Comparison of ENCODE assay signal across 8 cellular contexts in the genomic region with DNA sequence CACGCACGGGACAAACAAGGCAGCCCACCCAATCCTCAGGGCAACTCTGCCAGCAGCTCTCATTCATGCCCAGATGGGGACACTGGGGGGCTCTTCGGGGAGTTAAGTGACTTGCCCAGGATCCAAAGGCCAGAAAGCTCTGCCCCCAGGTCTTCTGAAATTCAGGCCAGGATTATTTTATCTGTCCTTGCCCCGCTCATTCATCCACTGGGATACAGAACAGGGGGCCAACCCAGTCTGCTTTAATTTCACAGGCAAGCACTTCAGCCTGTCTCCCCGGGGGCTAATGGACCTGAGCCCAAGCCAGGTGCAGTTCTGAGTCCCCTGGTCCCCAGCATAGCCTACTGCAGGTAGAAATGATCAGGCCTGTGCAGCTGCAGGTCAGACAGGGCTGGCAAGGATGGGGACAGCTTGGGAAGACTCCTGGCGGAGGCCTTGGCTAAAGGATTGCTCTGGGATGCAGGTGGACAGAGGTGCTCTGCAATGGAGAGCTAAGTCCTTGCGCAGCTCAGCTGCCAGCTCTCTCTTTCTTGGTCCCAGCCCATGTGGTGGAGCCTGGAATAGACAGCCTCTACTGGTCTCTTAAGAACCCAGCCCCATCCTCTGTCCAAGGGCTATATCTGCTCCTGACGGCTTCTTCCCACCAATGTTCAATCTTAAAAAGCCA. TPM values are rescaled to one million over a fixed set of nuclear protein-coding genes. Genes with fewer than 3 reads are reported as not detected.
DNase-seq lines count a peak whose midpoint lies in the region; ATAC-seq and TF ChIP-seq lines count a peak whose summit lies in the region.

No MANE protein-coding gene starts in this region.

- intact Hi-C loops in CD8-positive, alpha-beta T cell (cut with DNase I, micrococcal nuclease) = no loop called here
- intact Hi-C loops in gastrocnemius medialis (cut with DNase I; ENCODE audit: low total_unique reads) = no loop called here

- peaks cover 17% of the 10 kb centered on the region for H3K36me3 Mint-ChIP-seq in CD8-positive, alpha-beta T cell

- H3K4me2 ChIP-seq in MM.1S (ENCODE audit: low read depth, low read length) = peak overlapping the region; percentile 91

- in situ Hi-C loops in gastrocnemius medialis (cut with MboI; ENCODE audit: low sequenced_read_pairs in 4 of 4) = loop anchor here in 3 of 4 donors (10.0 kb wide), 3 partner anchors 137 to 187 kb away; partner anchors contain the start of gene CES3 (in 1 of the 3)

- no peak for ATAC-seq in CD8-positive, alpha-beta T cell
- no peak for ATAC-seq in gastrocnemius medialis

- peak overlapping the region; percentile 74 for H3K4me3 Mint-ChIP-seq in CD8-positive, alpha-beta T cell

- no peak overlapping the region for H3K4me3 ChIP-seq in CD8-positive, alpha-beta T cell (ENCODE audit: low read depth, low read length)
- H3K4me3 ChIP-seq in MM.1S (ENCODE audit: low read length) (peak overlapping the region; percentile 77), choroid plexus epithelial cell (ENCODE audit: low read depth, low read length) (peak overlapping the region; percentile 79), neuron (ENCODE audit: low read length) (peak overlapping the region; percentile 46), gastrocnemius medialis (peak overlapping the region in 1 of 4 donors; percentile 60)

- H3F3A ChIP-seq in MM.1S (ENCODE audit: insufficient read depth, low read length) = peaks cover 13% of the 10 kb centered on the region; the same call in 1 of the 2 replicates

- H4K20me1 ChIP-seq in MM.1S (ENCODE audit: insufficient read depth, low read length) = no peaks in the 10 kb centered on the region

- 0 out of 2 replicates have a peak, but pooled peaks cover 6% of the 10 kb centered on the region for H3K79me2 ChIP-seq in MM.1S (ENCODE audit: low read length)

- H3K27ac Mint-ChIP-seq in CD8-positive, alpha-beta T cell = no peak overlapping the region

- peaks cover 28% of the 10 kb centered on the region for H3K4me1 Mint-ChIP-seq in CD8-positive, alpha-beta T cell (ENCODE audit: low read depth)

- DNase-seq in CD8-positive, alpha-beta T cell = no peak
- DNase-seq in MM.1S (no peak), choroid plexus epithelial cell (ENCODE audit: low read depth) (no peak), putamen (ENCODE audit: low spot score) (no peak), gastrocnemius medialis (no peak), H4 (ENCODE audit: low spot score) (no peak), activated gamma-delta T cell treated with Interleukin-2 at 50 U/mL for 16 hours (no peak)

- CTCF ChIA-PET in CD8-positive, alpha-beta T cell (lab: Charles Lee) = interaction anchor here (0.7 to 5.3 kb wide), 7 partner anchors 11 to 175 kb away, joined by 3 to 79 read pairs (median 4); no protein-coding TSS in a partner anchor

- no peaks in the 10 kb centered on the region for H3K36me3 ChIP-seq in CD8-positive, alpha-beta T cell (ENCODE audit: insufficient read depth, low read length)
- H3K36me3 ChIP-seq in MM.1S (replicated peaks; ENCODE audit: insufficient read depth, low read length) = no peaks in the 10 kb centered on the region
- peaks cover 24% of the 10 kb centered on the region for H3K36me3 ChIP-seq in neuron (ENCODE audit: insufficient read depth, low read length)
- H3K36me3 ChIP-seq in gastrocnemius medialis = peaks cover 0 to 23% of the 10 kb centered on the region in 2 donors

- H3K27me3 Mint-ChIP-seq in CD8-positive, alpha-beta T cell (ENCODE audit: low read depth) = peaks cover 10% of the 10 kb centered on the region

- peak overlapping the region; percentile 63; the same call in 1 of the 2 replicates for H3K9ac ChIP-seq in MM.1S (ENCODE audit: low read length)

- H2AFZ ChIP-seq in MM.1S (ENCODE audit: low read length) (peak overlapping the region; percentile 85; the same call in 1 of the 2 replicates), neuron (ENCODE audit: low read depth, low read length) (peak overlapping the region; percentile 58)

- POLR2A ChIA-PET in CD8-positive, alpha-beta T cell (lab: Charles Lee) = interaction anchor here (0.9 to 2.0 kb wide), 3 partner anchors 9 to 137 kb away, joined by 3 to 6 read pairs (median 4); partner anchors contain the start of genes FBXL8 and TRADD

- no peak for TF ChIP-seq CTCF in CD8-positive, alpha-beta T cell (IDR thresholded peaks at IDR 0.05)
- no peak for TF ChIP-seq CTCF in MM.1S (IDR thresholded peaks at IDR 0.05; ENCODE audit: low read length)
- TF ChIP-seq CTCF in choroid plexus epithelial cell (conservative IDR thresholded peaks at IDR 0.05; ENCODE audit: low read depth, low read length) = no peak
- TF ChIP-seq CTCF in gastrocnemius medialis (IDR thresholded peaks at IDR 0.05 in 4 of 5, conservative IDR thresholded peaks at IDR 0.05 in 1 of 5) = no peak

- H3K9me3 Mint-ChIP-seq in CD8-positive, alpha-beta T cell = no peaks in the 10 kb centered on the region

- H3K9me2 ChIP-seq in MM.1S (replicated peaks; ENCODE audit: insufficient read depth, low read length) = no peaks in the 10 kb centered on the region

- H3K27me3 ChIP-seq in CD8-positive, alpha-beta T cell (ENCODE audit: insufficient read depth, low read length) = no peaks in the 10 kb centered on the region
- no peaks in the 10 kb centered on the region for H3K27me3 ChIP-seq in MM.1S (replicated peaks; ENCODE audit: insufficient read depth, low read length)
- H3K27me3 ChIP-seq in neuron (ENCODE audit: insufficient read depth, low read length) = peaks cover 44% of the 10 kb centered on the region
- peaks cover 3 to 12% (median 4%) of the 10 kb centered on the region in 3 donors for H3K27me3 ChIP-seq in gastrocnemius medialis

- peaks cover 15% of the 10 kb centered on the region for H3K4me1 ChIP-seq in CD8-positive, alpha-beta T cell (ENCODE audit: insufficient read depth, low read length)
- H3K4me1 ChIP-seq in MM.1S (ENCODE audit: low read length) (peaks cover 5% of the 10 kb centered on the region), neuron (ENCODE audit: insufficient read depth, low read length) (peaks cover 4% of the 10 kb centered on the region), gastrocnemius medialis (peaks cover 7 to 19% of the 10 kb centered on the region in 2 donors)

- no peaks in the 10 kb centered on the region for H3K9me3 ChIP-seq in CD8-positive, alpha-beta T cell (ENCODE audit: low read length)
- H3K9me3 ChIP-seq in MM.1S (replicated peaks; ENCODE audit: insufficient read depth, low read length) (no peaks in the 10 kb centered on the region), neuron (ENCODE audit: low read length) (peaks cover 10% of the 10 kb centered on the region), gastrocnemius medialis (no peaks in the 10 kb centered on the region)

- no peak overlapping the region for H3K27ac ChIP-seq in CD8-positive, alpha-beta T cell (ENCODE audit: low read depth, low read length)
- no peak overlapping the region for H3K27ac ChIP-seq in MM.1S (ENCODE audit: low read length)
- peak overlapping the region in 1 of 4 donors; percentile 73 for H3K27ac ChIP-seq in gastrocnemius medialis

- TF ChIP-seq POLR2A in gastrocnemius medialis (IDR thresholded peaks at IDR 0.05) = no peak

RNA-seq across cellular contexts. Expression of gene B3GNT9, which starts 0.8 kb away (rescaled TPM):
- 1 to 10 TPM in 1 of 2 experiments, under 1 TPM in 1; 0.58 to 1.2 TPM for total RNA-seq in CD8-positive, alpha-beta T cell
- 1 to 10 TPM; 1.5 to 3.1 (median 2.6) TPM for total RNA-seq in gastrocnemius medialis
- total RNA-seq in H4 (2014; rRNA removed; shearing (Covaris generic)) = 21.2 and 21.6 TPM in 2 replicates

RNA-seq across cellular contexts. Expression of gene TRADD, which starts 8.1 kb away (rescaled TPM):
- 10 to 100 TPM; 15.5 to 17.1 TPM for total RNA-seq in CD8-positive, alpha-beta T cell
- 10 to 100 TPM in 2 of 4 donors, 1 to 10 TPM in 2; 8.8 to 15.3 (median 10.1) TPM for total RNA-seq in gastrocnemius medialis
- 13.6 and 17.9 TPM in 2 replicates for total RNA-seq in H4 (2014; rRNA removed; shearing (Covaris generic))

RNA-seq across cellular contexts. Expression of gene FBXL8, which starts 8.2 kb away (rescaled TPM):
- total RNA-seq in CD8-positive, alpha-beta T cell = 1 to 10 TPM; 4.4 to 6.4 TPM
- 10 to 100 TPM in 3 of 4 donors, 1 to 10 TPM in 1; 7.0 to 16.3 (median 14.3) TPM for total RNA-seq in gastrocnemius medialis
- total RNA-seq in H4 (2014; rRNA removed; shearing (Covaris generic)) = 1.3 and 3.3 TPM in 2 replicates

RNA-seq across cellular contexts. Expression of gene HSF4, which starts 13.0 kb away (rescaled TPM):
- 1 to 10 TPM; 5.2 to 9.5 TPM for total RNA-seq in CD8-positive, alpha-beta T cell
- total RNA-seq in gastrocnemius medialis = 100 to 1,000 TPM in 1 of 4 donors, 10 to 100 TPM in 2, 1 to 10 TPM in 1; 9.0 to 111 (median 29.7) TPM
- 0.50 TPM in 1 of 2 replicates, not detected in the other for total RNA-seq in H4 (2014; rRNA removed; shearing (Covaris generic))

RNA-seq across cellular contexts. Expression of gene NOL3, which starts 18.8 kb away (rescaled TPM):
- total RNA-seq in CD8-positive, alpha-beta T cell = under 1 TPM; 0.36 to 0.71 TPM
- total RNA-seq in gastrocnemius medialis = 100 to 1,000 TPM in 3 of 4 donors, 10 to 100 TPM in 1; 77.5 to 231 (median 173) TPM
- total RNA-seq in H4 (2014; rRNA removed; shearing (Covaris generic)) = 39.4 and 47.9 TPM in 2 replicates
